ENCODE assay signal across 1 cellular context in genomic region chr6:157859775-157860504, GRCh38.
TF ChIP-seq lines count a peak whose summit lies in the region.

No MANE protein-coding gene starts in this region.

TF ChIP-seq in HepG2, 621 proteins besides CTCF, POLR2A, EP300 and RAD21 (continued from another document):
- TF ChIP-seq FUBP1 (CRISPR knock-in tag; IDR thresholded peaks at IDR 0.05; ENCODE audit: borderline replicate concordance): no peak
